14 cellular contexts compared by ENCODE assay signal in genomic region chr10:32905466-32905865, GRCh38.
"Had no signal": no experiment of that assay in that cellular context is flagged by ENCODE, and none has a peak within 500 bp of the region (broad histone marks: within the 10 kb centered on the region; RNA-seq: fewer than 3 reads in every experiment).

No MANE protein-coding gene starts in this region.

- H3K4me1 Mint-ChIP-seq: activated naive CD4-positive, alpha-beta T cell treated with anti-CD3 and anti-CD28 coated beads, Interleukin-2, amount 10 ng/mL, durations not matched to agents 7 days and 5 days; central memory CD8-positive, alpha-beta T cell; naive thymus-derived CD8-positive, alpha-beta T cell; stimulated activated memory B cell treated with anti-CD40 and anti-IgM and Interleukin-4, amounts not matched to agents 10 μg/mL and 1 μg/mL and 100 μg/mL, for 72 hours had no signal

- H3K4me3 Mint-ChIP-seq: activated naive CD4-positive, alpha-beta T cell treated with anti-CD3 and anti-CD28 coated beads, Interleukin-2, amount 10 ng/mL, durations not matched to agents 7 days and 5 days; central memory CD8-positive, alpha-beta T cell; naive thymus-derived CD8-positive, alpha-beta T cell; stimulated activated memory B cell treated with anti-CD40 and anti-IgM and Interleukin-4, amounts not matched to agents 10 μg/mL and 1 μg/mL and 100 μg/mL, for 72 hours had no signal

- H3K27me3 Mint-ChIP-seq: activated naive CD4-positive, alpha-beta T cell treated with anti-CD3 and anti-CD28 coated beads, Interleukin-2, amount 10 ng/mL, durations not matched to agents 7 days and 5 days; central memory CD8-positive, alpha-beta T cell; naive thymus-derived CD8-positive, alpha-beta T cell; stimulated activated memory B cell treated with anti-CD40 and anti-IgM and Interleukin-4, amounts not matched to agents 10 μg/mL and 1 μg/mL and 100 μg/mL, for 72 hours had no signal

- H3K4me1 ChIP-seq: adrenal gland had no signal

- DNase-seq: activated CD4-positive, CD25-positive, alpha-beta regulatory T cell treated with anti-CD3 and anti-CD28 coated beads, Interleukin-2, amount 50 U/mL, for 72 hours; activated naive CD4-positive, alpha-beta T cell treated with anti-CD3 and anti-CD28 coated beads, Interleukin-2, amount 10 ng/mL, durations not matched to agents 7 days and 5 days; adrenal gland; cortex of kidney; effector CD8-positive, alpha-beta T cell; islet precursor cell; left ventricle myocardium inferior; naive thymus-derived CD8-positive, alpha-beta T cell; stimulated activated CD4-positive, alpha-beta T cell treated with anti-CD3 and anti-CD28 coated beads, Interleukin-2, amount 100 ng/mL, for 48 hours; T-helper 9 cell had no signal

- H3K27ac ChIP-seq: adrenal gland, left ventricle myocardium inferior, neutrophil had no signal

- H3K9me3 ChIP-seq: adrenal gland, left ventricle myocardium inferior, neutrophil had no signal

- H3K9me3 Mint-ChIP-seq: activated naive CD4-positive, alpha-beta T cell treated with anti-CD3 and anti-CD28 coated beads, Interleukin-2, amount 10 ng/mL, durations not matched to agents 7 days and 5 days; activated T-helper 2 cell treated with anti-CD3 and anti-CD28 coated beads, Interferon-gamma antibody, Interleukin-2, Interleukin-4, amounts not matched to agents 10 μg/mL and 5 μg/mL and 100 μg/mL, durations not matched to agents 14 hours and 24 hours and 36 hours; central memory CD8-positive, alpha-beta T cell; naive thymus-derived CD8-positive, alpha-beta T cell; stimulated activated memory B cell treated with anti-CD40 and anti-IgM and Interleukin-4, amounts not matched to agents 10 μg/mL and 1 μg/mL and 100 μg/mL, for 72 hours had no signal

- H3K27ac Mint-ChIP-seq: activated naive CD4-positive, alpha-beta T cell treated with anti-CD3 and anti-CD28 coated beads, Interleukin-2, amount 10 ng/mL, durations not matched to agents 7 days and 5 days; activated T-helper 2 cell treated with anti-CD3 and anti-CD28 coated beads, Interferon-gamma antibody, Interleukin-2, Interleukin-4, amounts not matched to agents 10 μg/mL and 5 μg/mL and 100 μg/mL, durations not matched to agents 14 hours and 24 hours and 36 hours; stimulated activated memory B cell treated with anti-CD40 and anti-IgM and Interleukin-4, amounts not matched to agents 10 μg/mL and 1 μg/mL and 100 μg/mL, for 72 hours had no signal

- H3K4me3 ChIP-seq: adrenal gland, left ventricle myocardium inferior had no signal
